9 cellular contexts compared by ENCODE assay signal in genomic region chr15:36877796-36878744, GRCh38.
DNase-seq lines count a peak whose midpoint lies in the region; ATAC-seq and TF ChIP-seq lines count a peak whose summit lies in the region.
"Had no signal": no experiment of that assay in that cellular context is flagged by ENCODE, and none has a peak within 500 bp of the region (broad histone marks: within the 10 kb centered on the region; RNA-seq: fewer than 3 reads in every experiment).

No MANE protein-coding gene starts in this region.

- H3K79me2 ChIP-seq in neural cell (replicated peaks; ENCODE audit: insufficient read depth, low read length) = no peaks in the 10 kb centered on the region

- peaks cover 2% of the 10 kb centered on the region for H3K36me3 Mint-ChIP-seq in effector memory CD8-positive, alpha-beta T cell (ENCODE audit: insufficient read depth)

- DNase-seq in GM13977 (ENCODE audit: low spot score) (peak; percentile 19), HK-2 (ENCODE audit: unreplicated experiment) (no peak), middle frontal gyrus (ENCODE audit: extremely low spot score, low spot score) (no peak), midbrain (lab: John Stamatoyannopoulos, UW) (no peak)
- DNase-seq in effector memory CD8-positive, alpha-beta T cell = no peak
- DNase-seq in stimulated activated CD4-positive, alpha-beta T cell treated with anti-CD3 and anti-CD28 coated beads, Interleukin-4, amount 100 ng/mL, for 1 hour = no peak
- DNase-seq: activated gamma-delta T cell had no signal

- H3K4me1 Mint-ChIP-seq in effector memory CD8-positive, alpha-beta T cell (ENCODE audit: low read depth in 2 of 2) = peaks cover 4 to 8% of the 10 kb centered on the region in 2 donors

- H2AFZ ChIP-seq in neural cell (ENCODE audit: low read depth, low read length) = no peak overlapping the region

- no peaks in the 10 kb centered on the region for H3F3A ChIP-seq in neural cell (ENCODE audit: insufficient read depth, low read length, poor library complexity, severe bottlenecking)

- peak overlapping the region; percentile 13 to 27 for H3K4me3 Mint-ChIP-seq in effector memory CD8-positive, alpha-beta T cell

- H4K20me1 ChIP-seq in neural cell (ENCODE audit: insufficient read depth) = no peaks in the 10 kb centered on the region

- H3K9me3 Mint-ChIP-seq in effector memory CD8-positive, alpha-beta T cell = peaks cover 0 to 1% of the 10 kb centered on the region in 2 donors

- H3K27me3 ChIP-seq in neural cell (ENCODE audit: insufficient read depth, low read depth, low read length) = peaks cover 64% of the 10 kb centered on the region

- no peak overlapping the region for H3K4me3 ChIP-seq in neural cell (ENCODE audit: low read length)

- H3K4me2 ChIP-seq in neural cell (ENCODE audit: low read length) = no peak overlapping the region

- H3K9me2 ChIP-seq in neural cell (ENCODE audit: insufficient read depth, low read length) = no peaks in the 10 kb centered on the region

- no peak overlapping the region for H3K27ac ChIP-seq in neural cell (ENCODE audit: low read length)

- peaks cover 75 to 79% of the 10 kb centered on the region in 2 donors for H3K27me3 Mint-ChIP-seq in effector memory CD8-positive, alpha-beta T cell

- no peaks in the 10 kb centered on the region for H3K9me3 ChIP-seq in neural cell (ENCODE audit: low read length)

- ATAC-seq in HG03139 (IDR thresholded peaks at IDR 0.05; ENCODE audit: unreplicated experiment) = peak; percentile 58
- no peak for ATAC-seq in effector memory CD8-positive, alpha-beta T cell (replicated peaks)

- TF ChIP-seq CTCF in GM13977 (IDR thresholded peaks at IDR 0.05; ENCODE audit: extremely low read depth, insufficient read depth, missing control alignments) = no peak
- no peak for TF ChIP-seq CTCF in neural cell (IDR thresholded peaks at IDR 0.05; ENCODE audit: poor library complexity, severe bottlenecking)

- in situ Hi-C loops in GM13977 (cut with MboI; ENCODE audit: low pct_unique_long_range_greater_than_20kb, low sequenced_read_pairs, unreplicated experiment) = loop anchor here (25.0 kb wide), 1 partner anchor 1009 kb away; no protein-coding TSS in a partner anchor

- no peak for TF ChIP-seq EP300 in neural cell (conservative IDR thresholded peaks at IDR 0.05; ENCODE audit: poor library complexity, severe bottlenecking)

- no peak overlapping the region for H3K9ac ChIP-seq in neural cell (ENCODE audit: low read length)

- H3K36me3 ChIP-seq in neural cell (ENCODE audit: insufficient read depth, low read length) = no peaks in the 10 kb centered on the region

- TF ChIP-seq RAD21 in neural cell (conservative IDR thresholded peaks at IDR 0.05) = no peak

- H3K27ac Mint-ChIP-seq in effector memory CD8-positive, alpha-beta T cell = no peak overlapping the region

TF ChIP-seq in neural cell, 6 proteins besides CTCF, POLR2A, EP300 and RAD21:
- TF ChIP-seq REST (IDR thresholded peaks at IDR 0.05; ENCODE audit: borderline replicate concordance) (no peak), SMC3 (conservative IDR thresholded peaks at IDR 0.05; ENCODE audit: poor library complexity) (no peak), POLR2AphosphoS5 (IDR thresholded peaks at IDR 0.05) (peak; percentile 23), TAF1 (IDR thresholded peaks at IDR 0.05; ENCODE audit: low read depth) (no peak)
TF ChIP-seq in neural cell: peak in this region for 1.
